ENCODE assay signal across 17 cellular contexts in the genomic region with DNA sequence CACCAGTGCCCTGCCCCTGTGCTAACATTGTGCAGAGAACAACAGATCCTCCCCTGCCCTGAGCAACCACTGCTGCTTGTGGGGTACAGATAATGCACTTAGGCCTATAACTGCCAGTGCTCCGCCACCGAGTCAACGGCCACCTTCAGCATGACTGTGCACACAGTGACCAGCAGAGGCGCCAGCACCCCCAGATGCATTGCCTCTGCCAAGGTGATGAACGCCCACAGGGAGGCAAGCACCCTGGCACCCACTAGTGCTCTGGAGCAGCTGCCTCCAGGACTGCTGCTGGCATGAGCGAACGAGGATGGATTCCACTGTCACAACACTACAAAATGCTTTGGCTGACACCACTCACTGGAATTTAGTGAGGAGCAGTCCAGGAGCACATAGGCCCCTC. TPM values are rescaled to one million over a fixed set of nuclear protein-coding genes. Genes with fewer than 3 reads are reported as not detected.
DNase-seq lines count a peak whose midpoint lies in the region; ATAC-seq and TF ChIP-seq lines count a peak whose summit lies in the region.
"Had no signal": no experiment of that assay in that cellular context is flagged by ENCODE, and none has a peak within 500 bp of the region (broad histone marks: within the 10 kb centered on the region; RNA-seq: fewer than 3 reads in every experiment).

No MANE protein-coding gene starts in this region.

- no peak overlapping the region for H3K4me2 ChIP-seq in GM23338

- H3K9me3 Mint-ChIP-seq in GM23338 = peaks cover 13% of the 10 kb centered on the region; the same call in 2 of the 3 replicates

- H3K27me3 ChIP-seq in BE2C (no peaks in the 10 kb centered on the region), GM23338 (ENCODE audit: insufficient read depth) (no peaks in the 10 kb centered on the region), WERI-Rb-1 (ENCODE audit: insufficient read depth, low read depth, severe bottlenecking) (no peaks in the 10 kb centered on the region)

- no peaks in the 10 kb centered on the region for H3K27me3 Mint-ChIP-seq in GM23338 (ENCODE audit: insufficient read depth, low read depth, poor library complexity)
- H3K27me3 Mint-ChIP-seq: B cell; CD4-positive, alpha-beta memory T cell had no signal

- H3K36me3 ChIP-seq in BE2C (no peaks in the 10 kb centered on the region), GM23338 (ENCODE audit: insufficient read depth) (no peaks in the 10 kb centered on the region), WERI-Rb-1 (no peaks in the 10 kb centered on the region)

- H3K4me1 Mint-ChIP-seq in GM23338 = no peaks in the 10 kb centered on the region
- H3K4me1 Mint-ChIP-seq: B cell; CD4-positive, alpha-beta memory T cell had no signal

- peaks cover 47% of the 10 kb centered on the region for H3K36me3 Mint-ChIP-seq in GM23338 (ENCODE audit: low read depth)

- H3K79me2 ChIP-seq in GM23338 (replicated peaks; ENCODE audit: insufficient read depth) = no peaks in the 10 kb centered on the region

- H3K4me1 ChIP-seq in BE2C (no peaks in the 10 kb centered on the region), GM23338 (ENCODE audit: insufficient read depth) (no peaks in the 10 kb centered on the region)

- no peak overlapping the region for H2AFZ ChIP-seq in GM23338
- H2AFZ ChIP-seq: GM23248 had no signal

- H3K27ac Mint-ChIP-seq in GM23338 = no peak overlapping the region
- H3K27ac Mint-ChIP-seq: B cell had no signal

- no peaks in the 10 kb centered on the region for H4K20me1 ChIP-seq in GM23338 (replicated peaks; ENCODE audit: insufficient read depth)

- H3K4me3 Mint-ChIP-seq in GM23338 = no peak overlapping the region
- H3K4me3 Mint-ChIP-seq: B cell; CD4-positive, alpha-beta memory T cell had no signal

- H3K27ac ChIP-seq in GM23338 (ENCODE audit: low read depth) (no peak overlapping the region), WERI-Rb-1 (no peak overlapping the region)
- H3K27ac ChIP-seq: C4-2B, GM23248 had no signal

- H3K9me2 ChIP-seq in GM23338 (ENCODE audit: insufficient read depth) = no peaks in the 10 kb centered on the region

- H3F3A ChIP-seq in GM23338 (replicated peaks; ENCODE audit: low read depth) = no peaks in the 10 kb centered on the region

- peak; percentile 13; the same call in 1 of the 2 replicates for TF ChIP-seq CTCF in BE2C (IDR thresholded peaks at IDR 0.05; ENCODE audit: low read depth, low read length)
- peak; percentile 39 to 56 for TF ChIP-seq CTCF in GM23338 (conservative IDR thresholded peaks at IDR 0.05; ENCODE audit: low read depth in 2 of 2)
- peak; percentile 51 for TF ChIP-seq CTCF in WERI-Rb-1 (IDR thresholded peaks at IDR 0.05; ENCODE audit: low read depth, low read length)

- peak; percentile 10 for DNase-seq in BE2C
- peak; percentile 18 for DNase-seq in GM23338 (ENCODE audit: low spot score)
- DNase-seq in WERI-Rb-1 = no peak
- DNase-seq in iPS-NIHi7 (ENCODE audit: extremely low spot score) = peak; percentile 18
- DNase-seq in NCI-H345 (lab: John Stamatoyannopoulos, UW) = no peak
- DNase-seq in islet precursor cell = no peak
- DNase-seq: ACHN; CD4-positive, alpha-beta memory T cell; DMS79; GM23248; HCEC 1CT had no signal

- H3K9me3 ChIP-seq in BE2C (no peaks in the 10 kb centered on the region), WERI-Rb-1 (ENCODE audit: severe bottlenecking) (no peaks in the 10 kb centered on the region)

- peak; percentile 61 for ATAC-seq in GM23338
- no peak for ATAC-seq in HG03521 (IDR thresholded peaks at IDR 0.05; ENCODE audit: unreplicated experiment)
- no peak for ATAC-seq in HG03095 (IDR thresholded peaks at IDR 0.05; ENCODE audit: unreplicated experiment)
- ATAC-seq: HepG2 had no signal

- H3K4me3 ChIP-seq in BE2C (ENCODE audit: low read depth, low read length) (no peak overlapping the region), GM23338 (no peak overlapping the region), WERI-Rb-1 (ENCODE audit: low read depth, low read length) (no peak overlapping the region)
- H3K4me3 ChIP-seq: GM23248 had no signal

TF ChIP-seq in GM23338, 12 proteins besides CTCF, POLR2A, EP300 and RAD21 (continues in another document):
- TF ChIP-seq ZNF331 (CRISPR knock-in tag; IDR thresholded peaks at IDR 0.05; ENCODE audit: low read depth) (no peak), EZH2phosphoT487 (IDR thresholded peaks at IDR 0.05; ENCODE audit: unreplicated experiment) (no peak), POLR2AphosphoS5 (IDR thresholded peaks at IDR 0.05; ENCODE audit: low read depth) (no peak), CREB1 (CRISPR knock-in tag; IDR thresholded peaks at IDR 0.05; ENCODE audit: low read depth) (no peak), STAT1 (IDR thresholded peaks at IDR 0.05; ENCODE audit: unreplicated experiment) (no peak), JUNB (IDR thresholded peaks at IDR 0.05; ENCODE audit: unreplicated experiment) (no peak), ZNF114 (CRISPR knock-in tag; IDR thresholded peaks at IDR 0.05) (no peak), NANOG (IDR thresholded peaks at IDR 0.05; ENCODE audit: borderline replicate concordance) (no peak), EZH2 (IDR thresholded peaks at IDR 0.05; ENCODE audit: low read depth, unreplicated experiment) (no peak)
- TF ChIP-seq, protein P1, sequence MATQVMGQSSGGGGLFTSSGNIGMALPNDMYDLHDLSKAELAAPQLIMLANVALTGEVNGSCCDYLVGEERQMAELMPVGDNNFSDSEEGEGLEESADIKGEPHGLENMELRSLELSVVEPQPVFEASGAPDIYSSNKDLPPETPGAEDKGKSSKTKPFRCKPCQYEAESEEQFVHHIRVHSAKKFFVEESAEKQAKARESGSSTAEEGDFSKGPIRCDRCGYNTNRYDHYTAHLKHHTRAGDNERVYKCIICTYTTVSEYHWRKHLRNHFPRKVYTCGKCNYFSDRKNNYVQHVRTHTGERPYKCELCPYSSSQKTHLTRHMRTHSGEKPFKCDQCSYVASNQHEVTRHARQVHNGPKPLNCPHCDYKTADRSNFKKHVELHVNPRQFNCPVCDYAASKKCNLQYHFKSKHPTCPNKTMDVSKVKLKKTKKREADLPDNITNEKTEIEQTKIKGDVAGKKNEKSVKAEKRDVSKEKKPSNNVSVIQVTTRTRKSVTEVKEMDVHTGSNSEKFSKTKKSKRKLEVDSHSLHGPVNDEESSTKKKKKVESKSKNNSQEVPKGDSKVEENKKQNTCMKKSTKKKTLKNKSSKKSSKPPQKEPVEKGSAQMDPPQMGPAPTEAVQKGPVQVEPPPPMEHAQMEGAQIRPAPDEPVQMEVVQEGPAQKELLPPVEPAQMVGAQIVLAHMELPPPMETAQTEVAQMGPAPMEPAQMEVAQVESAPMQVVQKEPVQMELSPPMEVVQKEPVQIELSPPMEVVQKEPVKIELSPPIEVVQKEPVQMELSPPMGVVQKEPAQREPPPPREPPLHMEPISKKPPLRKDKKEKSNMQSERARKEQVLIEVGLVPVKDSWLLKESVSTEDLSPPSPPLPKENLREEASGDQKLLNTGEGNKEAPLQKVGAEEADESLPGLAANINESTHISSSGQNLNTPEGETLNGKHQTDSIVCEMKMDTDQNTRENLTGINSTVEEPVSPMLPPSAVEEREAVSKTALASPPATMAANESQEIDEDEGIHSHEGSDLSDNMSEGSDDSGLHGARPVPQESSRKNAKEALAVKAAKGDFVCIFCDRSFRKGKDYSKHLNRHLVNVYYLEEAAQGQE (IDR thresholded peaks at IDR 0.05; ENCODE audit: unreplicated experiment) = no peak

RNA-seq across cellular contexts. Expression of gene SPIN2B, which starts 38.2 kb away (rescaled TPM):
- polyA plus RNA-seq in BE2C (2012; ENCODE audit: insufficient read depth, insufficient read length, low read depth) = 26.7 TPM
- 7.9 and 10.6 TPM in 2 replicates for total RNA-seq in GM23338 (2014; rRNA removed; shearing (Covaris generic))
- 9.6 and 12.6 TPM in 2 replicates for polyA plus RNA-seq in GM23338 (2016; fragmentation: Nextera tagmentation; extraction: Ambion mirVana)

RNA-seq across cellular contexts. Expression of gene SPIN2A, which starts 54.1 kb away (rescaled TPM):
- polyA plus RNA-seq in BE2C (2012; ENCODE audit: insufficient read depth, insufficient read length, low read depth) = 0.48 TPM
- total RNA-seq in GM23338 (2014; rRNA removed; shearing (Covaris generic)) = 1.4 and 2.6 TPM in 2 replicates
- polyA plus RNA-seq in GM23338 (2016; fragmentation: Nextera tagmentation; extraction: Ambion mirVana) = 3.5 and 5.2 TPM in 2 replicates
- total RNA-seq: G401, GM23248 had no signal

Comparison
In these comparisons a context has a peak if more than half of its experiments do, and no peak if none do; other contexts are left out.
1. DNase-seq: peak in BE2C (single experiment), GM23338 (single experiment) and iPS-NIHi7 (single experiment); none in WERI-Rb-1 (single experiment), NCI-H345 (single experiment) and islet precursor cell (single experiment).
2. Peak in every context shown above with its lines, with median percentiles within 50 percentile points of each other: CTCF ChIP-seq.